In the genomic region with DNA sequence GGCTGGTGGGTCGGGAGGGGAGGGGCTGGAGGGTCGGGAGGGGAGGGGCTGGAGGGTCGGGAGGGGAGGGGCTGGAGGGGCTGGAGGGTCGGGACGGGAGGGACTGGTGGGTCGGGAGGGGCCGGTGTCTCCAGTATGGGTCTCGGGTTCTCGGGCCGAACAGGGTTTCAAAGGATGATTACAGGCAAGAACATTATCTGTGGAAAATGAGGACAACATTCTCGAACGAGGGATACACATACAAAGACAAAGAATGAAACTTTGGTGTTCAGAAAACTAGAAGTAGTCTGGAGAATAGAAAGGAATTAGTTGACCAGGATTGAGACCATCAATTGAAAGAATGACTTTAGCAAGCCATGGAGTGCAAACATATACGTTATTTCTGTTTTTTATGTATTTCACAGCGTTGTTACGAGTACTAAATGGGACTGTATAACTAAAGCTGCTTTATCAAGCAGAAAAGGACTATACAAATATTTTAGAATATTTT, we compare ENCODE assay signal across 1 cellular context.
TF ChIP-seq lines count a peak whose summit lies in the region.

No MANE protein-coding gene starts in this region.

TF ChIP-seq in endothelial cell of umbilical vein, 7 proteins besides CTCF, POLR2A, EP300 and RAD21:
- TF ChIP-seq EZH2 (IDR thresholded peaks at IDR 0.05; ENCODE audit: borderline replicate concordance, low read depth, low read length, severe bottlenecking) (no peak), FOS (IDR thresholded peaks at IDR 0.05; ENCODE audit: borderline replicate concordance, insufficient read depth, low read length) (no peak)
